In the genomic region with DNA sequence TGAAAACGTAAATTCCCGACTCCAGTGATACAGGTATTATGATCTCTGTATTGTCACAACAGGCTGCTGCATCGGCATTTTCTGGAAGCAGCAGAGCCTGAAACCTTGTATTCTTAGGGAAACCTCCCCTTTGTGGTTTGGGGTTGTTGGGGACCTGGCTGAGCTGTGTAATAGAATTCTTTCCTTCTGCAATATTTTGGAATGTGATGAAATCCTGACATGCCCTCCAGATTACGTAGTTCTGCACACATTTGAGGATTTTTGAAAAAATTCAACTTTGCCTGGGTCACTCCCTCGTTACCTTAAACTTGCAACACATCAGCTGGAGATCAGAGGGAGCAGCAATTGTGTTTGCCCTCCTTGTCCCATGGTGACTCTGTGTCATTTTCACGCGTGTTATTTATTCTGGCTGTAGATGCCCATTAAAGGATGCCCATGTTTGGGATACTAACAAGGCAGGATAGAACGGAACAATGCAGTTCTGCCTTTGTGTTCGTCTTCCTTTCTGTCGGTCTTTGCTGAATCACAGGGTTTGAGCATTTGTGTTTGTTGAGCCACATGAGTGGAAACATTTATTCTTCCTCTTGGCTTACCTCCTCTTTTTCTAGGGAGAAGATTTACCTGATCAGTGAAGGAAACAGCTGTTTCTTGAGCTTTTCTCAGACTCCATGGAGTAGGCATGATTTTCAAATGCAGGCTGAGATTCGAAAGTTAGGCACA, we compare ENCODE assay signal across 14 cellular contexts.
A peak's percentile ranks its signal among the peaks of the same experiment; 100 is the strongest.
DNase-seq lines count a peak whose midpoint lies in the region; ATAC-seq and TF ChIP-seq lines count a peak whose summit lies in the region.
"Had no signal": no experiment of that assay in that cellular context is flagged by ENCODE, and none has a peak within 500 bp of the region (broad histone marks: within the 10 kb centered on the region; RNA-seq: fewer than 3 reads in every experiment).

No MANE protein-coding gene starts in this region.

- ATAC-seq in GM18498 (IDR thresholded peaks at IDR 0.05; ENCODE audit: unreplicated experiment) (no peak), HG02642 (IDR thresholded peaks at IDR 0.05; ENCODE audit: poor library complexity, unreplicated experiment) (no peak)
- ATAC-seq: activated CD4-positive, alpha-beta T cell treated with anti-CD3 and anti-CD28 coated beads for 36 hours had no signal

- TF ChIP-seq CTCF in brain microvascular endothelial cell (IDR thresholded peaks at IDR 0.05; ENCODE audit: low read depth, low read length, missing control alignments) = no peak
- TF ChIP-seq CTCF in right atrium auricular region (IDR thresholded peaks at IDR 0.05) = no peak
- no peak for TF ChIP-seq CTCF in stomach (IDR thresholded peaks at IDR 0.05)

- no peak overlapping the region for H3K27ac ChIP-seq in brain microvascular endothelial cell
- peak overlapping the region; percentile 36 to 69 for H3K27ac ChIP-seq in right atrium auricular region
- H3K27ac ChIP-seq in stomach = peak overlapping the region in 4 of 5 donors; percentile 65 to 77 (median 71)
- H3K27ac ChIP-seq: HL-60 had no signal

- H3K27me3 ChIP-seq in brain microvascular endothelial cell (replicated peaks) = no peaks in the 10 kb centered on the region
- no peaks in the 10 kb centered on the region for H3K27me3 ChIP-seq in right atrium auricular region
- H3K27me3 ChIP-seq in stomach = no peaks in the 10 kb centered on the region
- H3K27me3 ChIP-seq: tibial artery had no signal

- H3K36me3 ChIP-seq in brain microvascular endothelial cell (replicated peaks) = no peaks in the 10 kb centered on the region
- no peaks in the 10 kb centered on the region for H3K36me3 ChIP-seq in right atrium auricular region
- peaks cover 0 to 6% (median 0%) of the 10 kb centered on the region in 4 donors for H3K36me3 ChIP-seq in stomach

- intact Hi-C loops in stomach (cut with DNase I; ENCODE audit: low total_unique reads) = no loop called here

- no peaks in the 10 kb centered on the region for H3K9me3 ChIP-seq in right atrium auricular region
- H3K9me3 ChIP-seq in stomach = no peaks in the 10 kb centered on the region
- H3K9me3 ChIP-seq: tibial artery had no signal

- in situ Hi-C loops in brain microvascular endothelial cell (cut with HindIII; ENCODE audit: low pct_ligation_motif_present, low sequenced_read_pairs) = no loop called here

- H3K4me3 ChIP-seq in brain microvascular endothelial cell (ENCODE audit: low read depth, low read length) (no peak overlapping the region), right atrium auricular region (no peak overlapping the region), stomach (no peak overlapping the region)
- H3K4me3 ChIP-seq: tibial artery had no signal

- DNase-seq in H4 (ENCODE audit: low spot score) (peak; percentile 83), brain microvascular endothelial cell (peak; percentile 33), right atrium auricular region (ENCODE audit: low spot score) (no peak), stomach (no peak), epidermal melanocyte (ENCODE audit: insufficient read length, low spot score) (no peak), NCI-H446 (lab: John Stamatoyannopoulos, UW) (no peak)
- DNase-seq: activated CD4-positive, alpha-beta T cell treated with anti-CD3 and anti-CD28 coated beads for 36 hours; activated naive CD4-positive, alpha-beta T cell treated with anti-CD3 and anti-CD28 coated beads, Interleukin-2, amount 10 ng/mL, durations not matched to agents 7 days and 5 days; NCI-H1930; stimulated activated CD4-positive, alpha-beta T cell treated with anti-CD3 and anti-CD28 coated beads, Interleukin-4, amount 100 ng/mL, for 4 hours had no signal

- TF ChIP-seq EP300 in stomach (IDR thresholded peaks at IDR 0.05) = no peak

- H3K4me1 ChIP-seq in right atrium auricular region (peaks cover 0 to 28% of the 10 kb centered on the region in 2 donors), stomach (peaks cover 0 to 74% (median 39%) of the 10 kb centered on the region in 4 donors)

- TF ChIP-seq POLR2A in stomach (IDR thresholded peaks at IDR 0.05) = no peak

- 54 to 70% (median 67%) methylated on average over 11 of the region's 11 CpGs for WGBS in stomach, 5 donors

Comparison
In these comparisons a context has a peak if more than half of its experiments do, and no peak if none do; other contexts are left out.
1. DNase-seq: peak in H4 (single experiment) and brain microvascular endothelial cell (single experiment); none in right atrium auricular region (single experiment), stomach (single experiment), epidermal melanocyte (single experiment) and NCI-H446 (0 of 2).